2 cellular contexts compared by ENCODE assay signal in genomic region chr15:71678191-71678590, GRCh38.
TF ChIP-seq lines count a peak whose summit lies in the region.

No MANE protein-coding gene starts in this region.

TF ChIP-seq in liver, 16 proteins besides CTCF, POLR2A, EP300 and RAD21 (continued from another document):
- TF ChIP-seq RXRA (IDR thresholded peaks at IDR 0.05) (no peak), REST (IDR thresholded peaks at IDR 0.05) (no peak), ZBTB33 (IDR thresholded peaks at IDR 0.05) (no peak), TAF1 (conservative IDR thresholded peaks at IDR 0.05) (no peak), HNF4G (IDR thresholded peaks at IDR 0.05) (no peak), SP1 (IDR thresholded peaks at IDR 0.05) (no peak), JUND (IDR thresholded peaks at IDR 0.05) (no peak), FOXA2 (IDR thresholded peaks at IDR 0.05) (no peak), NR2F2 (IDR thresholded peaks at IDR 0.05) (no peak), FOXA1 (IDR thresholded peaks at IDR 0.05) (no peak), GABPA (IDR thresholded peaks at IDR 0.05 in 1 of 2, conservative IDR thresholded peaks at IDR 0.05 in 1 of 2) (no peak), HNF4A (conservative IDR thresholded peaks at IDR 0.05) (no peak), YY1 (IDR thresholded peaks at IDR 0.05) (no peak)
TF ChIP-seq in liver: peak in this region for 0.

TF ChIP-seq in HepG2, 621 proteins besides CTCF, POLR2A, EP300 and RAD21 (continued from another document):
- TF ChIP-seq GMEB1 (CRISPR knock-in tag; IDR thresholded peaks at IDR 0.05; ENCODE audit: borderline replicate concordance) (no peak), SIX4 (CRISPR knock-in tag; IDR thresholded peaks at IDR 0.05) (no peak)
